In genomic region chr19:10699650-10700335, GRCh38 we compare ENCODE assay signal across 8 cellular contexts. TPM values are rescaled to one million over a fixed set of nuclear protein-coding genes. Genes with fewer than 3 reads are reported as not detected.
DNase-seq lines count a peak whose midpoint lies in the region; ATAC-seq, FAIRE-seq and TF ChIP-seq lines count a peak whose summit lies in the region.

No MANE protein-coding gene starts in this region.

- peak; percentile 32 to 60 (median 50) for TF ChIP-seq CTCF in heart left ventricle (IDR thresholded peaks at IDR 0.05)
- peak; percentile 75 for TF ChIP-seq CTCF in choroid plexus epithelial cell (conservative IDR thresholded peaks at IDR 0.05; ENCODE audit: low read depth, low read length)

- no peak for TF ChIP-seq POLR2A in heart left ventricle (IDR thresholded peaks at IDR 0.05)

- H3K4me3 Mint-ChIP-seq in activated CD4-positive, alpha-beta T cell treated with anti-CD3 and anti-CD28 coated beads for 36 hours: no peak overlapping the region
- peak overlapping the region in 6 of 8 donors; percentile 16 to 83 (median 42) for H3K4me3 Mint-ChIP-seq in naive B cell

- H3K9me3 ChIP-seq in heart left ventricle: no peaks in the 10 kb centered on the region

- no peak overlapping the region for H3K27ac ChIP-seq in heart left ventricle

- H3K9me3 Mint-ChIP-seq in activated CD4-positive, alpha-beta T cell treated with anti-CD3 and anti-CD28 coated beads for 36 hours (ENCODE audit: low read depth): no peaks in the 10 kb centered on the region
- no peaks in the 10 kb centered on the region for H3K9me3 Mint-ChIP-seq in naive B cell

- peaks cover 23% of the 10 kb centered on the region for H3K4me1 Mint-ChIP-seq in activated CD4-positive, alpha-beta T cell treated with anti-CD3 and anti-CD28 coated beads for 36 hours
- peaks cover 28 to 35% (median 34%) of the 10 kb centered on the region in 3 donors for H3K4me1 Mint-ChIP-seq in naive B cell

- FAIRE-seq in urothelium cell line (lab: Jason Lieb, UNC): no peak

- intact Hi-C loops in heart left ventricle (cut with DNase I) (loop anchor here in 7 of 10 donors (1.0 to 5.0 kb wide), 8 partner anchors 37 to 592 kb away; partner anchors contain the start of genes ILF3 (in 1 of the 7) and PPAN (in 1 of the 7)), cardiac septum (cut with DNase I) (loop anchor here (5.0 kb wide), 2 partner anchors 42 to 117 kb away; no protein-coding TSS in a partner anchor)
- intact Hi-C loops in activated CD4-positive, alpha-beta T cell treated with anti-CD3 and anti-CD28 coated beads for 36 hours (cut with DNase I, micrococcal nuclease): loop anchor here (1.0 to 10.0 kb wide), 7 partner anchors 45 to 222 kb away; partner anchors contain the start of genes KEAP1 (in 2 of the 2), CDKN2D (in 1 of the 2), ILF3 (in 1 of the 2) and KRI1 (in 1 of the 2)

- POLR2A ChIA-PET in activated CD4-positive, alpha-beta T cell treated with anti-CD3 and anti-CD28 coated beads for 36 hours (lab: Charles Lee): interaction anchor here (0.5 to 0.7 kb wide), 5 partner anchors 32 to 60 kb away, joined by 3 to 8 read pairs (median 3); no protein-coding TSS in a partner anchor

- H3K36me3 Mint-ChIP-seq in activated CD4-positive, alpha-beta T cell treated with anti-CD3 and anti-CD28 coated beads for 36 hours (ENCODE audit: low read depth): peaks cover 8% of the 10 kb centered on the region
- no peaks in the 10 kb centered on the region for H3K36me3 Mint-ChIP-seq in naive B cell

- CTCF ChIA-PET in activated CD4-positive, alpha-beta T cell treated with anti-CD3 and anti-CD28 coated beads for 36 hours (lab: Charles Lee): interaction anchor here (0.6 to 10.2 kb wide), 40 partner anchors 10 to 428 kb away, joined by 3 to 164 read pairs (median 4); partner anchors contain the start of genes DNM2, ICAM1 and TMED1

- H3K27me3 Mint-ChIP-seq in activated CD4-positive, alpha-beta T cell treated with anti-CD3 and anti-CD28 coated beads for 36 hours: no peaks in the 10 kb centered on the region
- peaks cover 0 to 6% (median 4%) of the 10 kb centered on the region in 3 donors for H3K27me3 Mint-ChIP-seq in naive B cell

- H3K36me3 ChIP-seq in heart left ventricle: peaks cover 0 to 6% (median 0%) of the 10 kb centered on the region in 9 donors

- no peak overlapping the region for H3K27ac Mint-ChIP-seq in activated CD4-positive, alpha-beta T cell treated with anti-CD3 and anti-CD28 coated beads for 36 hours
- H3K27ac Mint-ChIP-seq in naive B cell: peak overlapping the region in 1 of 6 donors; percentile 22

- DNase-seq in heart left ventricle: no peak
- no peak for DNase-seq in cardiac septum (ENCODE audit: low spot score)
- DNase-seq in NCI-H345 treated with DMSO at 0.1 percent for 48 hours (lab: John Stamatoyannopoulos, UW; ENCODE audit: unreplicated experiment): peak; percentile 8
- DNase-seq in activated CD4-positive, alpha-beta T cell treated with anti-CD3 and anti-CD28 coated beads for 36 hours: peak; percentile 87
- DNase-seq in choroid plexus epithelial cell (ENCODE audit: low read depth): peak; percentile 79
- DNase-seq in naive B cell: peak; percentile 58
- DNase-seq in urothelium cell line (ENCODE audit: low spot score): peak; percentile 40

- WGBS in heart left ventricle, 4 donors: 36 to 45% (median 43%) methylated on average over 15 of the region's 15 CpGs

- no peak for ATAC-seq in heart left ventricle
- ATAC-seq in activated CD4-positive, alpha-beta T cell treated with anti-CD3 and anti-CD28 coated beads for 36 hours: no peak
- peak; percentile 20 to 23 for ATAC-seq in naive B cell (ENCODE audit: low read depth in 2 of 2)
- ATAC-seq in GM21619 (IDR thresholded peaks at IDR 0.05; ENCODE audit: unreplicated experiment): no peak

- no peaks in the 10 kb centered on the region for H3K27me3 ChIP-seq in heart left ventricle

- no peak overlapping the region for H3K4me3 ChIP-seq in heart left ventricle
- no peak overlapping the region for H3K4me3 ChIP-seq in choroid plexus epithelial cell (ENCODE audit: low read depth, low read length)

- H3K4me1 ChIP-seq in heart left ventricle: peaks cover 0 to 30% (median 19%) of the 10 kb centered on the region in 12 donors

RNA-seq across cellular contexts. Expression of gene QTRT1, which starts 1.4 kb away (rescaled TPM):
- total RNA-seq in heart left ventricle (10 to 100 TPM; 16.6 to 31.8 (median 25.7) TPM), cardiac septum (24.9 TPM)
- polyA plus RNA-seq in heart left ventricle (10 to 100 TPM; 32.1 to 46.6 TPM), naive B cell (ENCODE audit: low read depth in 6 of 6) (10 to 100 TPM; 39.0 to 82.5 (median 46.2) TPM)
- 10 to 100 TPM; 51.5 to 52.8 TPM for total RNA-seq in activated CD4-positive, alpha-beta T cell treated with anti-CD3 and anti-CD28 coated beads for 36 hours

RNA-seq across cellular contexts. Expression of gene DNM2, which starts 18.1 kb away (rescaled TPM):
- total RNA-seq in heart left ventricle (100 to 1,000 TPM in 8 of 9 donors, 10 to 100 TPM in 1; 98.9 to 204 (median 137) TPM), cardiac septum (138 TPM)
- polyA plus RNA-seq in heart left ventricle (100 to 1,000 TPM in 1 of 2 donors, 10 to 100 TPM in 1; 98.9 to 118 TPM), naive B cell (ENCODE audit: low read depth in 6 of 6) (100 to 1,000 TPM in 1 of 6 donors, 10 to 100 TPM in 5; 53.6 to 111 (median 63.0) TPM)
- 100 to 1,000 TPM; 167 to 185 TPM for total RNA-seq in activated CD4-positive, alpha-beta T cell treated with anti-CD3 and anti-CD28 coated beads for 36 hours

RNA-seq across cellular contexts. Expression of gene ILF3, which starts 45.6 kb away (rescaled TPM):
- 100 to 1,000 TPM in 7 of 9 donors, 10 to 100 TPM in 2; 45.7 to 140 (median 118) TPM for total RNA-seq in heart left ventricle
- 10 to 100 TPM; 62.1 to 94.4 TPM for polyA plus RNA-seq in heart left ventricle
- total RNA-seq in cardiac septum: 115 TPM
- 100 to 1,000 TPM; 433 to 570 TPM for total RNA-seq in activated CD4-positive, alpha-beta T cell treated with anti-CD3 and anti-CD28 coated beads for 36 hours
- polyA plus RNA-seq in naive B cell (ENCODE audit: low read depth in 6 of 6): 10 to 100 TPM; 34.2 to 95.0 (median 71.6) TPM

Comparison
In these comparisons a context has a peak if more than half of its experiments do, and no peak if none do; other contexts are left out.
1. ATAC-seq: peak in naive B cell (2 of 2); none in heart left ventricle (0 of 4), activated CD4-positive, alpha-beta T cell treated with anti-CD3 and anti-CD28 coated beads for 36 hours (single experiment) and GM21619 (single experiment).
2. DNase-seq: peak in NCI-H345 treated with DMSO at 0.1 percent for 48 hours (single experiment), activated CD4-positive, alpha-beta T cell treated with anti-CD3 and anti-CD28 coated beads for 36 hours (single experiment), choroid plexus epithelial cell (single experiment), naive B cell (single experiment) and urothelium cell line (single experiment); none in heart left ventricle (0 of 5) and cardiac septum (single experiment).